Comparison of ENCODE assay signal across 26 cellular contexts in genomic region chr9:114120192-114121014, GRCh38. TPM values are rescaled to one million over a fixed set of nuclear protein-coding genes. Genes with fewer than 3 reads are reported as not detected.
DNase-seq lines count a peak whose midpoint lies in the region; FAIRE-seq and TF ChIP-seq lines count a peak whose summit lies in the region.
"Had no signal": no experiment of that assay in that cellular context is flagged by ENCODE, and none has a peak within 500 bp of the region (broad histone marks: within the 10 kb centered on the region; RNA-seq: fewer than 3 reads in every experiment).

No MANE protein-coding gene starts in this region.

- intact Hi-C loops in cardiac septum (cut with DNase I) (loop anchor here (5.0 kb wide), 1 partner anchor 128 kb away; no protein-coding TSS in a partner anchor), left ventricle myocardium inferior (cut with micrococcal nuclease) (no loop called here)

- H3K27ac Mint-ChIP-seq in endothelial cell (ENCODE audit: unreplicated experiment) = peak overlapping the region; percentile 53
- H3K27ac Mint-ChIP-seq: CD4-positive, alpha-beta T cell; H9; IgD-negative memory B cell had no signal

- peaks cover 20% of the 10 kb centered on the region for H3K4me1 ChIP-seq in left ventricle myocardium inferior

- DNase-seq in cardiac septum (ENCODE audit: low spot score) = peak; percentile 49
- no peak for DNase-seq in left ventricle myocardium inferior
- no peak for DNase-seq in endothelial cell (ENCODE audit: low spot score)
- peak; percentile 66 for DNase-seq in mucosa of gallbladder (ENCODE audit: low spot score)
- DNase-seq in urothelium cell line (ENCODE audit: low spot score) = no peak
- no peak for DNase-seq in GDM1 (lab: John Stamatoyannopoulos, UW)
- DNase-seq in NCI-H69 (lab: John Stamatoyannopoulos, UW) = no peak
- DNase-seq in activated CD4-positive, alpha-beta T cell treated with anti-CD3 and anti-CD28 coated beads, Interleukin-2, amount 50 U/mL, for 48 hours = no peak
- DNase-seq: CD4-positive, alpha-beta T cell; H9; Karpas-422; NCI-H1092; NCI-H1436 treated with DMSO at 0.1 percent for 48 hours; NCI-H2081 treated with DMSO at 0.1 percent for 48 hours; NCI-H446 treated with DMSO at 0.1 percent for 48 hours; SHP77 had no signal

- peak; percentile 5 for FAIRE-seq in urothelium cell line (lab: Jason Lieb, UNC)
- FAIRE-seq: A204.1, GM12892, GM18507, HTR-8/SVneo had no signal

- no peaks in the 10 kb centered on the region for H3K9me3 ChIP-seq in left ventricle myocardium inferior (replicated peaks)
- H3K9me3 ChIP-seq: Caco-2 had no signal

- peaks cover 10% of the 10 kb centered on the region for H3K27me3 Mint-ChIP-seq in endothelial cell (ENCODE audit: unreplicated experiment)

- no peak overlapping the region for H3K4me3 Mint-ChIP-seq in endothelial cell (ENCODE audit: unreplicated experiment)
- H3K4me3 Mint-ChIP-seq: CD4-positive, alpha-beta T cell; H9; IgD-negative memory B cell had no signal

- peaks cover 12% of the 10 kb centered on the region for H3K4me1 Mint-ChIP-seq in endothelial cell (ENCODE audit: unreplicated experiment)
- H3K4me1 Mint-ChIP-seq: IgD-negative memory B cell had no signal

- no peaks in the 10 kb centered on the region for H3K9me3 Mint-ChIP-seq in endothelial cell (ENCODE audit: unreplicated experiment)
- H3K9me3 Mint-ChIP-seq: CD4-positive, alpha-beta T cell; H9 had no signal

- no peaks in the 10 kb centered on the region for H3K36me3 Mint-ChIP-seq in endothelial cell (ENCODE audit: low read depth, unreplicated experiment)

- no peak overlapping the region for H3K4me3 ChIP-seq in left ventricle myocardium inferior
- H3K4me3 ChIP-seq: SK-N-MC had no signal

- no peaks in the 10 kb centered on the region for H3K36me3 ChIP-seq in left ventricle myocardium inferior

- TF ChIP-seq CTCF in left ventricle myocardium inferior (IDR thresholded peaks at IDR 0.05; ENCODE audit: borderline replicate concordance) (no peak), endothelial cell (IDR thresholded peaks at IDR 0.05; ENCODE audit: unreplicated experiment) (no peak)

- no peak overlapping the region for H3K27ac ChIP-seq in left ventricle myocardium inferior (replicated peaks)
- H3K27ac ChIP-seq: HL-60, SK-N-MC had no signal

- peaks cover 22% of the 10 kb centered on the region for H3K27me3 ChIP-seq in left ventricle myocardium inferior (ENCODE audit: low read depth)

RNA-seq across cellular contexts. Expression of gene KIF12, which starts 21.3 kb away (rescaled TPM):
- total RNA-seq in cardiac septum (not detected), left ventricle myocardium inferior (not detected), endothelial cell (ENCODE audit: unreplicated experiment) (0.26 TPM), mucosa of gallbladder (212 TPM)
- total RNA-seq: CD4-positive, alpha-beta T cell; MCF 10A; OCI-LY7 had no signal

RNA-seq across cellular contexts. Expression of gene COL27A1, which starts 34.9 kb away (rescaled TPM):
- 12.8 TPM for total RNA-seq in cardiac septum
- 6.4 TPM for total RNA-seq in left ventricle myocardium inferior
- total RNA-seq in endothelial cell (ENCODE audit: unreplicated experiment) = 61.4 TPM
- 41.1 TPM for total RNA-seq in mucosa of gallbladder
- total RNA-seq: OCI-LY7 had no signal

RNA-seq across cellular contexts. Expression of gene AMBP, which starts 42.3 kb away (rescaled TPM):
- total RNA-seq in cardiac septum (not detected), left ventricle myocardium inferior (not detected), endothelial cell (ENCODE audit: unreplicated experiment) (not detected), mucosa of gallbladder (1,366 TPM)
- total RNA-seq: CD4-positive, alpha-beta T cell; MCF 10A; OCI-LY7 had no signal

Comparison
In these comparisons a context has a peak if more than half of its experiments do, and no peak if none do; other contexts are left out.
1. DNase-seq: peak in cardiac septum (single experiment) and mucosa of gallbladder (single experiment); none in left ventricle myocardium inferior (single experiment), endothelial cell (single experiment), urothelium cell line (single experiment), GDM1 (single experiment), NCI-H69 (single experiment) and activated CD4-positive, alpha-beta T cell treated with anti-CD3 and anti-CD28 coated beads, Interleukin-2, amount 50 U/mL, for 48 hours (0 of 2).
2. RNA of gene KIF12, which starts 21.3 kb away (total RNA-seq): 212 TPM in mucosa of gallbladder (single experiment); 0.26 TPM in endothelial cell (single experiment), not detected in cardiac septum (single experiment) and not detected in left ventricle myocardium inferior (single experiment); every median in the first group is over 100 times any median in the second.
3. RNA of gene AMBP, which starts 42.3 kb away (total RNA-seq): 1,366 TPM in mucosa of gallbladder (single experiment); not detected in endothelial cell (single experiment), not detected in cardiac septum (single experiment) and not detected in left ventricle myocardium inferior (single experiment); every median in the first group is over 1,000 times any median in the second.